Comparison of ENCODE assay signal across 8 cellular contexts in genomic region chr4:147683717-147684700, GRCh38. TPM values are rescaled to one million over a fixed set of nuclear protein-coding genes. Genes with fewer than 3 reads are reported as not detected.
DNase-seq lines count a peak whose midpoint lies in the region; TF ChIP-seq lines count a peak whose summit lies in the region.

TSS of gene PRMT9 (minus strand) at chr4:147684163. CDS start at chr4:147683987, 176 bp downstream.

- H2AFZ ChIP-seq in MM.1S (ENCODE audit: low read length): peak within 1 kb of the TSS; percentile 84

- H3K9me2 ChIP-seq in MM.1S (replicated peaks; ENCODE audit: insufficient read depth, low read length): no peaks in the 10 kb centered on the region

- H3K27ac ChIP-seq in MM.1S (ENCODE audit: low read length) (peak within 1 kb of the TSS; percentile 74), suprapubic skin (peak within 1 kb of the TSS; percentile 87)

- no peaks in the 10 kb centered on the region for H3K36me3 ChIP-seq in MM.1S (replicated peaks; ENCODE audit: insufficient read depth, low read length)
- peaks cover 6% of the 10 kb centered on the region for H3K36me3 ChIP-seq in suprapubic skin

- H3K4me3 ChIP-seq in MM.1S (ENCODE audit: low read length) (peak within 1 kb of the TSS; percentile 79), suprapubic skin (peak within 1 kb of the TSS; percentile 86)

- peak within 1 kb of the TSS; percentile 76 for H3K9ac ChIP-seq in MM.1S (ENCODE audit: low read length)

- peak; percentile 88 for TF ChIP-seq EP300 in suprapubic skin (IDR thresholded peaks at IDR 0.05)

- no peaks in the 10 kb centered on the region for H4K20me1 ChIP-seq in MM.1S (ENCODE audit: insufficient read depth, low read length)

- no peaks in the 10 kb centered on the region for H3K9me3 ChIP-seq in MM.1S (replicated peaks; ENCODE audit: insufficient read depth, low read length)
- H3K9me3 ChIP-seq in suprapubic skin: no peaks in the 10 kb centered on the region

- peaks cover 16% of the 10 kb centered on the region for H3K79me2 ChIP-seq in MM.1S (ENCODE audit: low read length)

- DNase-seq in GM04503 (ENCODE audit: low read depth) (peak; percentile 41), HCEC 1CT (peak; percentile 74), MM.1S (peak; percentile 92), SK-N-DZ (ENCODE audit: low spot score) (peak; percentile 88), globus pallidus (ENCODE audit: low spot score) (peak; percentile 83), nucleus accumbens (lab: John Stamatoyannopoulos, UW) (peak; percentile 54 to 93 (median 82)), suprapubic skin (ENCODE audit: low spot score in 2 of 2) (peak; percentile 90 to 92)
- DNase-seq in activated naive CD4-positive, alpha-beta T cell treated with anti-CD3 and anti-CD28 coated beads, Interleukin-2, amount 50 U/mL, for 16 hours: peak; percentile 88

- TF ChIP-seq CTCF in MM.1S (IDR thresholded peaks at IDR 0.05; ENCODE audit: low read length) (no peak), suprapubic skin (IDR thresholded peaks at IDR 0.05) (no peak)

- peak within 1 kb of the TSS; percentile 82 for H3K4me2 ChIP-seq in MM.1S (ENCODE audit: low read depth, low read length)

- peaks cover 10% of the 10 kb centered on the region; the same call in 1 of the 2 replicates for H3K4me1 ChIP-seq in MM.1S (ENCODE audit: low read length)
- peaks cover 22% of the 10 kb centered on the region for H3K4me1 ChIP-seq in suprapubic skin

- peaks cover 6% of the 10 kb centered on the region; the same call in 1 of the 2 replicates for H3F3A ChIP-seq in MM.1S (ENCODE audit: insufficient read depth, low read length)

- H3K27me3 ChIP-seq in MM.1S (replicated peaks; ENCODE audit: insufficient read depth, low read length) (no peaks in the 10 kb centered on the region), suprapubic skin (no peaks in the 10 kb centered on the region)

- WGBS in suprapubic skin: under 1% methylated on average over 68 of the region's 69 CpGs

- TF ChIP-seq POLR2A in suprapubic skin (IDR thresholded peaks at IDR 0.05): peak in 1 of 2 donors; percentile 43

RNA-seq across cellular contexts. Expression of gene PRMT9, which starts in this region (rescaled TPM):
- polyA plus RNA-seq in SK-N-DZ (2014; cell fraction: cytosol; rRNA removed): 7.6 and 8.2 TPM in 2 replicates
- polyA plus RNA-seq in SK-N-DZ (2014; cell fraction: nucleus; rRNA removed): 9.4 and 10.3 TPM in 2 replicates
- total RNA-seq in suprapubic skin: 10 to 100 TPM in 1 of 4 donors, 1 to 10 TPM in 3; 5.3 to 13.3 (median 7.1) TPM

Comparison
In these comparisons a context has a peak if more than half of its experiments do, and no peak if none do; other contexts are left out.
1. Peak in every context shown above with its lines: DNase-seq, H3K4me3 ChIP-seq and H3K27ac ChIP-seq.
2. DNase-seq: peak in every context shown above with its lines; median percentile 92 in MM.1S; 91 in suprapubic skin; 88 in SK-N-DZ; 88 in activated naive CD4-positive, alpha-beta T cell treated with anti-CD3 and anti-CD28 coated beads, Interleukin-2, amount 50 U/mL, for 16 hours; 83 in globus pallidus; 82 in nucleus accumbens; 74 in HCEC 1CT; 41 in GM04503.